18 cellular contexts compared by ENCODE assay signal in the genomic region with DNA sequence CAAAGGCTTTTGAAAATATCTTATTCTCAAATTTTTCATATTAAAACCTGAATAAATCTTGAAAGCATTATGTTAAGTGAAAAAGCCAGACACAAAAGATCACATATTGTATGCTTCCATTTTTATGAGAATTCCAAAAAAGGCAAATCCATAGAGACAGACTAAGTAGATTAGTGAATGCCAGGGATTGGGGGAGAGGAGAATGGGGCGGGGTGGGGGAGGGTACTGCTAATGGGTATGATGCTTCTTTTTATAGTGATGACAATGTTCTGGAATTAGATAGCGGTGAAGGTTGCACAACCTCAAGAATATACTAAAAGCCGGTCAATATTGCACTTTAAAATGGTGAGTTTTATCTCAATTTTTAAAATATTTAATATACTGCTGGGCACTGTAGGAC. TPM values are rescaled to one million over a fixed set of nuclear protein-coding genes. Genes with fewer than 3 reads are reported as not detected.
A peak's percentile ranks its signal among the peaks of the same experiment; 100 is the strongest.
DNase-seq lines count a peak whose midpoint lies in the region; ATAC-seq and TF ChIP-seq lines count a peak whose summit lies in the region.
"Had no signal": no experiment of that assay in that cellular context is flagged by ENCODE, and none has a peak within 500 bp of the region (broad histone marks: within the 10 kb centered on the region; RNA-seq: fewer than 3 reads in every experiment).

No MANE protein-coding gene starts in this region.

- DNase-seq in activated CD4-positive, alpha-beta T cell treated with anti-CD3 and anti-CD28 coated beads for 36 hours = no peak
- DNase-seq in activated CD4-positive, alpha-beta T cell treated with anti-CD3 and anti-CD28 coated beads, Interleukin-2, amount 50 U/mL, for 48 hours = no peak
- DNase-seq in Calu3 (no peak), nephron progenitor cell (no peak), NCI-H2196 (lab: John Stamatoyannopoulos, UW; ENCODE audit: unreplicated experiment) (no peak), NCI-H526 treated with DMSO at 0.1 percent for 48 hours (lab: John Stamatoyannopoulos, UW) (no peak)
- no peak for DNase-seq in activated naive CD4-positive, alpha-beta T cell treated with anti-CD3 and anti-CD28 coated beads, Interleukin-2, amount 50 U/mL, for 72 hours (ENCODE audit: low spot score in 2 of 2)
- DNase-seq: 8988T; BE2C; GM23248; head of caudate nucleus; NCI-H1417; NCI-H524 treated with DMSO at 0.1 percent for 48 hours; stimulated activated CD4-positive, alpha-beta T cell treated with anti-CD3 and anti-CD28 coated beads, Interleukin-4, amount 100 ng/mL, for 24 hours had no signal

- H3K4me3 Mint-ChIP-seq in activated CD4-positive, alpha-beta T cell treated with anti-CD3 and anti-CD28 coated beads for 36 hours = no peak overlapping the region
- H3K4me3 Mint-ChIP-seq in Calu3 (ENCODE audit: low read depth, unreplicated experiment) (no peak overlapping the region), nephron progenitor cell (no peak overlapping the region)
- H3K4me3 Mint-ChIP-seq: dendritic cell treated with granulocyte-macrophage colony-stimulating factor and Interleukin-4, amounts not matched to agents 40 ng/mL and 50 ng/mL, for 4 days; IgD-negative memory B cell; mesothelial cell of epicardium had no signal

- no peak for ATAC-seq in activated CD4-positive, alpha-beta T cell treated with anti-CD3 and anti-CD28 coated beads for 36 hours
- ATAC-seq in activated naive CD4-positive, alpha-beta T cell treated with anti-CD3 and anti-CD28 coated beads, Interleukin-2, amount 50 U/mL, for 72 hours = no peak
- ATAC-seq in GM18909 (IDR thresholded peaks at IDR 0.05; ENCODE audit: poor library complexity, unreplicated experiment) = no peak

- H3K9me3 Mint-ChIP-seq in activated CD4-positive, alpha-beta T cell treated with anti-CD3 and anti-CD28 coated beads for 36 hours (ENCODE audit: low read depth) = no peaks in the 10 kb centered on the region
- H3K9me3 Mint-ChIP-seq in Calu3 (ENCODE audit: low read depth, unreplicated experiment) (no peaks in the 10 kb centered on the region), nephron progenitor cell (no peaks in the 10 kb centered on the region)
- no peaks in the 10 kb centered on the region for H3K9me3 Mint-ChIP-seq in activated naive CD4-positive, alpha-beta T cell treated with anti-CD3 and anti-CD28 coated beads, Interleukin-2, amount 50 U/mL, for 72 hours
- H3K9me3 Mint-ChIP-seq: dendritic cell treated with granulocyte-macrophage colony-stimulating factor and Interleukin-4, amounts not matched to agents 40 ng/mL and 50 ng/mL, for 4 days; IgD-negative memory B cell; mesothelial cell of epicardium had no signal

- no peaks in the 10 kb centered on the region for H3K27me3 Mint-ChIP-seq in activated CD4-positive, alpha-beta T cell treated with anti-CD3 and anti-CD28 coated beads for 36 hours
- H3K27me3 Mint-ChIP-seq in Calu3 (ENCODE audit: unreplicated experiment) (no peaks in the 10 kb centered on the region), nephron progenitor cell (ENCODE audit: low read depth, poor library complexity) (no peaks in the 10 kb centered on the region)
- H3K27me3 Mint-ChIP-seq: dendritic cell treated with granulocyte-macrophage colony-stimulating factor and Interleukin-4, amounts not matched to agents 40 ng/mL and 50 ng/mL, for 4 days; IgD-negative memory B cell had no signal

- H3K36me3 Mint-ChIP-seq in activated CD4-positive, alpha-beta T cell treated with anti-CD3 and anti-CD28 coated beads for 36 hours (ENCODE audit: low read depth) = peaks cover 67% of the 10 kb centered on the region
- peaks cover 27% of the 10 kb centered on the region for H3K36me3 Mint-ChIP-seq in Calu3 (ENCODE audit: insufficient read depth, unreplicated experiment)
- H3K36me3 Mint-ChIP-seq in activated naive CD4-positive, alpha-beta T cell treated with anti-CD3 and anti-CD28 coated beads, Interleukin-2, amount 50 U/mL, for 72 hours = peaks cover 0 to 48% of the 10 kb centered on the region in 2 donors
- H3K36me3 Mint-ChIP-seq in nephron progenitor cell (ENCODE audit: low read depth) = peaks cover 35% of the 10 kb centered on the region

- intact Hi-C loops in activated CD4-positive, alpha-beta T cell treated with anti-CD3 and anti-CD28 coated beads for 36 hours (cut with DNase I, micrococcal nuclease) = loop anchor here (1.0 to 2.0 kb wide), 5 partner anchors 15 to 44 kb away; partner anchors contain the start of gene XPO6 (in 1 of the 2)
- intact Hi-C loops in Calu3 (cut with micrococcal nuclease; ENCODE audit: unreplicated experiment) = no loop called here

- CTCF ChIA-PET in activated CD4-positive, alpha-beta T cell treated with anti-CD3 and anti-CD28 coated beads for 36 hours (lab: Charles Lee) = no interaction called here
- CTCF ChIA-PET in Calu3 (lab: Charles Lee) = no interaction called here

- POLR2A ChIA-PET in activated CD4-positive, alpha-beta T cell treated with anti-CD3 and anti-CD28 coated beads for 36 hours (lab: Charles Lee) = no interaction called here

- peak overlapping the region; percentile 67 for H3K27ac Mint-ChIP-seq in activated CD4-positive, alpha-beta T cell treated with anti-CD3 and anti-CD28 coated beads for 36 hours
- H3K27ac Mint-ChIP-seq in Calu3 (ENCODE audit: unreplicated experiment) (peak overlapping the region; percentile 5), nephron progenitor cell (peak overlapping the region; percentile 50)
- peak overlapping the region; percentile 73 to 84 for H3K27ac Mint-ChIP-seq in activated naive CD4-positive, alpha-beta T cell treated with anti-CD3 and anti-CD28 coated beads, Interleukin-2, amount 50 U/mL, for 72 hours
- H3K27ac Mint-ChIP-seq: mesothelial cell of epicardium had no signal

- H3K4me1 Mint-ChIP-seq in activated CD4-positive, alpha-beta T cell treated with anti-CD3 and anti-CD28 coated beads for 36 hours = peaks cover 83% of the 10 kb centered on the region
- H3K4me1 Mint-ChIP-seq in Calu3 (ENCODE audit: low read depth, unreplicated experiment) (peaks cover 16% of the 10 kb centered on the region), nephron progenitor cell (peaks cover 12% of the 10 kb centered on the region)
- H3K4me1 Mint-ChIP-seq: mesothelial cell of epicardium had no signal

- BruUV-seq in Calu3 (replicated peaks; lab: Mats Ljungman, UMichigan) = no TSS peak

- TF ChIP-seq CTCF in Calu3 (IDR thresholded peaks at IDR 0.05; ENCODE audit: unreplicated experiment) = no peak
- TF ChIP-seq CTCF in nephron progenitor cell (IDR thresholded peaks at IDR 0.05) = no peak

RNA-seq across cellular contexts. Expression of gene XPO6, which starts 44.0 kb away (rescaled TPM):
- 100 to 1,000 TPM; 241 to 368 TPM for total RNA-seq in activated CD4-positive, alpha-beta T cell treated with anti-CD3 and anti-CD28 coated beads for 36 hours
- total RNA-seq in Calu3 (2022) = 149 and 153 TPM in 2 replicates
- 100 to 1,000 TPM; 204 to 278 TPM for total RNA-seq in activated naive CD4-positive, alpha-beta T cell treated with anti-CD3 and anti-CD28 coated beads, Interleukin-2, amount 50 U/mL, for 72 hours

Comparison
In these comparisons a context has a peak if more than half of its experiments do, and no peak if none do; other contexts are left out.
1. H3K27ac Mint-ChIP-seq: peak in every context shown above with its lines; median percentile 78 in activated naive CD4-positive, alpha-beta T cell treated with anti-CD3 and anti-CD28 coated beads, Interleukin-2, amount 50 U/mL, for 72 hours; 67 in activated CD4-positive, alpha-beta T cell treated with anti-CD3 and anti-CD28 coated beads for 36 hours; 50 in nephron progenitor cell; 5 in Calu3.